In the genomic region with DNA sequence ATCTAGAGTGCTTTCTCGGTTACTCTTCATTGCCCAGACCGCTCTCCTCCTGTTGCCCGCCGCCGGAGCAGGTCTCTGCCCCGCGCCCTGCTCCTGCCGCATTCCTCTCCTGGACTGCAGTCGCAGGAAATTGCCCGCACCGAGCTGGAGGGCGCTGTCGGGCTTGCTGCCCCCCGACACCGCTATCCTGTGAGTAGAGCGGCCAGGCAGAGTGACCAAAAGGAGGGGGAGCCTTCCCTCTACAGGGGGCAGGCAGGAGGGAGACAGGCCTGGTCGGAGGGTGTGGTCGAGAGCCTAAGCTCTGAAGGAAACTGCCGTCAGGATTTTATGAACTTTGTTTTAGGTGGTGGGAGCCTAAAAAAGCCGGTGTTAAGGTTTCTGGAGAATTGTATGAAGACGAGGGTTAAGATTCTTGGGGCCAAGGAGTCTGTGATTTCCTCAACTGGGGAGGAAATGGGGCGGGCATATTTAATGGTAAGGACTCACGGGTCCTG, we compare ENCODE assay signal across 8 cellular contexts. TPM values are rescaled to one million over a fixed set of nuclear protein-coding genes. Genes with fewer than 3 reads are reported as not detected.
DNase-seq lines count a peak whose midpoint lies in the region; ATAC-seq and TF ChIP-seq lines count a peak whose summit lies in the region.

No MANE protein-coding gene starts in this region.

- H3K9me3 Mint-ChIP-seq in naive thymus-derived CD8-positive, alpha-beta T cell = no peaks in the 10 kb centered on the region

- DNase-seq in AG10803 (ENCODE audit: low read depth) (peak; percentile 60), SK-N-MC (ENCODE audit: low read depth, low spot score) (no peak), esophagus muscularis mucosa (ENCODE audit: extremely low spot score) (no peak), NCI-H1092 treated with DMSO at 0.1 percent for 48 hours (lab: John Stamatoyannopoulos, UW) (no peak), T-helper 9 cell (no peak)
- DNase-seq in naive thymus-derived CD8-positive, alpha-beta T cell = no peak

- TF ChIP-seq CTCF in AG10803 (conservative IDR thresholded peaks at IDR 0.05; ENCODE audit: low read length) (peak; percentile 48), esophagus muscularis mucosa (IDR thresholded peaks at IDR 0.05) (peak; percentile 21 to 54 (median 51))

- H3K36me3 Mint-ChIP-seq in naive thymus-derived CD8-positive, alpha-beta T cell = peaks cover 0 to 19% (median 7%) of the 10 kb centered on the region in 3 donors

- peak overlapping the region; percentile 99 for H3K4me3 ChIP-seq in AG10803 (ENCODE audit: low read length)
- peak overlapping the region; percentile 100 for H3K4me3 ChIP-seq in SK-N-MC
- H3K4me3 ChIP-seq in esophagus muscularis mucosa = peak overlapping the region; percentile 66 to 85 (median 78)

- ATAC-seq in GM18508 (IDR thresholded peaks at IDR 0.05; ENCODE audit: insufficient read depth, unreplicated experiment) = peak; percentile 1
- peak; percentile 10 for ATAC-seq in HG03039 (IDR thresholded peaks at IDR 0.05; ENCODE audit: unreplicated experiment)
- no peak for ATAC-seq in naive thymus-derived CD8-positive, alpha-beta T cell

- TF ChIP-seq EP300 in esophagus muscularis mucosa (IDR thresholded peaks at IDR 0.05) = no peak

- no peaks in the 10 kb centered on the region for H3K27me3 ChIP-seq in esophagus muscularis mucosa

- H3K9me3 ChIP-seq in SK-N-MC (ENCODE audit: low read depth, low read length) = no peaks in the 10 kb centered on the region
- H3K9me3 ChIP-seq in esophagus muscularis mucosa = no peaks in the 10 kb centered on the region

- H3K9ac ChIP-seq in SK-N-MC (ENCODE audit: insufficient read length) = peak overlapping the region; percentile 97

- POLR2A ChIA-PET in naive thymus-derived CD8-positive, alpha-beta T cell (lab: Charles Lee) = interaction anchor here (0.5 to 3.1 kb wide), 11 partner anchors 9 to 831 kb away, joined by 3 to 25 read pairs (median 6); partner anchors contain the start of genes AP4B1, DCLRE1B, MOV10 and PPM1J

- H3K36me3 ChIP-seq in SK-N-MC (ENCODE audit: insufficient read depth, low read length) (peaks cover 16% of the 10 kb centered on the region; the same call in 1 of the 2 replicates), esophagus muscularis mucosa (peaks cover 0 to 17% (median 10%) of the 10 kb centered on the region in 4 donors)

- intact Hi-C loops in esophagus muscularis mucosa (cut with DNase I) = loop anchor here (5.0 kb wide), 1 partner anchor 356 kb away; the partner anchor contains the start of gene PPM1J

- no peak for TF ChIP-seq POLR2A in esophagus muscularis mucosa (IDR thresholded peaks at IDR 0.05; ENCODE audit: low read depth)

- peak overlapping the region; percentile 92 to 98 (median 97) for H3K27ac Mint-ChIP-seq in naive thymus-derived CD8-positive, alpha-beta T cell

- H3K4me1 Mint-ChIP-seq in naive thymus-derived CD8-positive, alpha-beta T cell = peaks cover 16 to 46% (median 37%) of the 10 kb centered on the region in 4 donors

- WGBS in esophagus muscularis mucosa = 0% methylated on average over 11 of the region's 23 CpGs

- H3K4me3 Mint-ChIP-seq in naive thymus-derived CD8-positive, alpha-beta T cell = peak overlapping the region; percentile 93 to 99 (median 98)

- H3K4me1 ChIP-seq in esophagus muscularis mucosa = peaks cover 23 to 45% (median 39%) of the 10 kb centered on the region in 4 donors

- no peaks in the 10 kb centered on the region for H3K27me3 Mint-ChIP-seq in naive thymus-derived CD8-positive, alpha-beta T cell

- peak overlapping the region; percentile 71; the same call in 1 of the 2 replicates for H3K27ac ChIP-seq in SK-N-MC
- H3K27ac ChIP-seq in esophagus muscularis mucosa (replicated peaks in 1 of 4) = peak overlapping the region; percentile 89 to 94 (median 94)

RNA-seq across cellular contexts. Expression of gene LRIG2, which starts 0.5 kb away (rescaled TPM):
- 10 to 100 TPM in 3 of 4 donors, 1 to 10 TPM in 1; 8.9 to 13.9 (median 11.3) TPM for total RNA-seq in esophagus muscularis mucosa
- 10 to 100 TPM; 22.7 to 23.7 TPM for total RNA-seq in naive thymus-derived CD8-positive, alpha-beta T cell
- 1 to 10 TPM; 2.4 to 8.1 (median 4.0) TPM for polyA plus RNA-seq in naive thymus-derived CD8-positive, alpha-beta T cell

Comparison
In these comparisons a context has a peak if more than half of its experiments do, and no peak if none do; other contexts are left out.
1. ATAC-seq: peak in GM18508 (single experiment) and HG03039 (single experiment); none in naive thymus-derived CD8-positive, alpha-beta T cell (0 of 2).
2. Peak in every context shown above with its lines, with median percentiles within 50 percentile points of each other: H3K4me3 ChIP-seq.